16 cellular contexts compared by ENCODE assay signal in genomic region chr13:29676941-29677452, GRCh38.
A peak's percentile ranks its signal among the peaks of the same experiment; 100 is the strongest.
DNase-seq lines count a peak whose midpoint lies in the region; ATAC-seq, FAIRE-seq and TF ChIP-seq lines count a peak whose summit lies in the region.
"Had no signal": no experiment of that assay in that cellular context is flagged by ENCODE, and none has a peak within 500 bp of the region (broad histone marks: within the 10 kb centered on the region; RNA-seq: fewer than 3 reads in every experiment).

No MANE protein-coding gene starts in this region.

- FAIRE-seq in bronchial epithelial cell (lab: Jason Lieb, UNC): no peak
- FAIRE-seq in GM19239 (lab: Jason Lieb, UNC): no peak
- FAIRE-seq: G401.6 had no signal

- H3K4me3 Mint-ChIP-seq in mesothelial cell of epicardium: no peak overlapping the region
- H3K4me3 Mint-ChIP-seq: activated B cell treated with CpG ODN at 0.5 μM for 24 hours had no signal

- no peak for TF ChIP-seq CTCF in bronchial epithelial cell (IDR thresholded peaks at IDR 0.05; ENCODE audit: insufficient read depth, low read length, severe bottlenecking)
- TF ChIP-seq CTCF in mesothelial cell of epicardium (IDR thresholded peaks at IDR 0.05; ENCODE audit: unreplicated experiment): no peak

- H3K27me3 ChIP-seq in bronchial epithelial cell (ENCODE audit: control insufficient read depth, insufficient read depth, low read length): no peaks in the 10 kb centered on the region
- H3K27me3 ChIP-seq: heart left ventricle had no signal

- H3K27me3 Mint-ChIP-seq in mesothelial cell of epicardium (ENCODE audit: low read depth): peaks cover 1% of the 10 kb centered on the region

- H3K9me3 Mint-ChIP-seq in mesothelial cell of epicardium: peaks cover 3% of the 10 kb centered on the region
- H3K9me3 Mint-ChIP-seq: activated B cell treated with CpG ODN at 0.5 μM for 24 hours had no signal

- H3K36me3 ChIP-seq in bronchial epithelial cell (ENCODE audit: control insufficient read depth, insufficient read depth, low read length): no peaks in the 10 kb centered on the region
- H3K36me3 ChIP-seq: heart left ventricle, lower lobe of right lung had no signal

- peak overlapping the region; percentile 81 for H3K27ac Mint-ChIP-seq in mesothelial cell of epicardium
- H3K27ac Mint-ChIP-seq: activated B cell treated with CpG ODN at 0.5 μM for 24 hours had no signal

- ATAC-seq in GM21360 (IDR thresholded peaks at IDR 0.05; ENCODE audit: unreplicated experiment): no peak
- ATAC-seq: lower lobe of right lung had no signal

- H3K36me3 Mint-ChIP-seq in mesothelial cell of epicardium: no peaks in the 10 kb centered on the region

- peak; percentile 24 for DNase-seq in AG20443 (ENCODE audit: low spot score)
- DNase-seq in NCI-H2029 (lab: John Stamatoyannopoulos, UW): peak; percentile 11
- peak; percentile 95 for DNase-seq in bronchial epithelial cell (ENCODE audit: low read depth)
- DNase-seq in mesothelial cell of epicardium (ENCODE audit: low spot score in 2 of 2, unreplicated experiment in 2 of 2): no peak
- no peak for DNase-seq in NCI-H1694 (lab: John Stamatoyannopoulos, UW)
- no peak for DNase-seq in HK-2 (ENCODE audit: unreplicated experiment)
- no peak for DNase-seq in GM19239 (ENCODE audit: insufficient read length, low spot score)
- DNase-seq: activated B cell treated with CpG ODN at 0.5 μM for 24 hours; activated T-cell treated with anti-CD3 and anti-CD28 coated beads, Interleukin-2, amount 50 U/mL, for 1 hour; amygdala; effector CD8-positive, alpha-beta T cell; heart left ventricle; lower lobe of right lung; NCI-H524 treated with DMSO at 0.1 percent for 48 hours had no signal

- H3K4me1 Mint-ChIP-seq in mesothelial cell of epicardium: peaks cover 30% of the 10 kb centered on the region
- H3K4me1 Mint-ChIP-seq: activated B cell treated with CpG ODN at 0.5 μM for 24 hours had no signal

- peak overlapping the region; percentile 20 for H3K4me3 ChIP-seq in bronchial epithelial cell (ENCODE audit: low read depth, low read length)
- H3K4me3 ChIP-seq: heart left ventricle, lower lobe of right lung had no signal

Comparison
In these comparisons a context has a peak if more than half of its experiments do, and no peak if none do; other contexts are left out.
1. DNase-seq: peak in AG20443 (single experiment), NCI-H2029 (single experiment) and bronchial epithelial cell (single experiment); none in mesothelial cell of epicardium (0 of 2), NCI-H1694 (single experiment), HK-2 (single experiment) and GM19239 (single experiment).